In the genomic region with DNA sequence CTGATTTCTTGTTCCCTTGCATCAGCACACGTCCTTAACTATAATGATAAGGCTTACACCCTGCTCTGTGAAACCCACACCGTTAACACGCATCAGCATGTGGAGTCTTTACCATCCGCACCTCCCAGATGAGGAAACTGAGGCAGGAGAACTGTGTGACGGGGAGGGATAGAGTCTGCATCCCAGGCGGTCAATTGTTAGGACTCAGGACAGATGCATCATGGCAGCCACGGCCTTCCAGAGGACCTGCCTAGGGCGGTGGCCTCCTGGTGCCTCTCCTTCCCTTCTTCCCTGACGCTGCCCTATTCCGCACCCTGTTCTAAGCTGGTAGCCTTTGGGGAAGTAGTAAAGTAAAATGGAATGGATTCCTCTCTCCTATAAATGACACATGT, we compare ENCODE assay signal across 25 cellular contexts.
"Had no signal": no experiment of that assay in that cellular context is flagged by ENCODE, and none has a peak within 500 bp of the region (broad histone marks: within the 10 kb centered on the region; RNA-seq: fewer than 3 reads in every experiment).

No MANE protein-coding gene starts in this region.

- H3K27me3 ChIP-seq: testis, thyroid gland, uterus, vagina had no signal

- H3K4me3 ChIP-seq: stomach, suprapubic skin, testis, thoracic aorta, thyroid gland, tibial artery, tibial nerve, transverse colon, upper lobe of left lung, upper lobe of right lung, uterus, vagina had no signal

- H3K9me3 ChIP-seq: stomach, suprapubic skin, testis, thoracic aorta, thyroid gland, tibial artery, tibial nerve, transverse colon, upper lobe of left lung, upper lobe of right lung, uterus, vagina had no signal

- DNase-seq: stimulated activated CD4-positive, alpha-beta T cell treated with anti-CD3 and anti-CD28 coated beads, Interleukin-2, amount 100 ng/mL, for 48 hours; stimulated activated CD4-positive, alpha-beta T cell treated with anti-CD3 and anti-CD28 coated beads, Interleukin-4, amount 100 ng/mL, for 1 hour; stimulated activated CD4-positive, alpha-beta T cell treated with anti-CD3 and anti-CD28 coated beads, Interleukin-4, amount 100 ng/mL, for 24 hours; stimulated activated CD4-positive, alpha-beta T cell treated with anti-CD3 and anti-CD28 coated beads, Interleukin-4, amount 100 ng/mL, for 4 hours; stimulated activated CD8-positive, alpha-beta memory T cell treated with anti-CD3 and anti-CD28 coated beads, Interleukin-4, amount 100 ng/mL, for 48 hours; stimulated activated naive B cell treated with anti-CD40 and anti-IgM and Interleukin-4, amounts not matched to agents 10 μg/mL and 1 μg/mL and 100 μg/mL, for 72 hours; stimulated activated naive CD4-positive, alpha-beta T cell; stimulated activated naive CD4-positive, alpha-beta T cell treated with Interleukin-2 at 50 U/mL for 16 hours; stimulated activated naive CD8-positive, alpha-beta T cell treated with anti-CD3 and anti-CD28 coated beads, Interleukin-15, amount 100 ng/mL, for 72 hours; stimulated activated naive CD8-positive, alpha-beta T cell treated with anti-CD3 and anti-CD28 coated beads, Interleukin-15, Interleukin-2, amounts not matched to agents 100 U/mL and 50 U/mL, for 24 hours; stomach; substantia nigra; testis; thyroid gland; tibial artery; transverse colon; trophoblast cell; upper lobe of right lung; uterus had no signal

- ATAC-seq: stimulated activated memory B cell treated with anti-CD40 and anti-IgM and Interleukin-4, amounts not matched to agents 10 μg/mL and 1 μg/mL and 100 μg/mL, for 72 hours; stimulated activated naive B cell treated with anti-CD40 and anti-IgM and Interleukin-4, amounts not matched to agents 10 μg/mL and 1 μg/mL and 100 μg/mL, for 72 hours; stimulated activated naive CD8-positive, alpha-beta T cell treated with anti-CD3 and anti-CD28 coated beads, Interleukin-15, amount 100 ng/mL, for 72 hours; stimulated activated naive CD8-positive, alpha-beta T cell treated with anti-CD3 and anti-CD28 coated beads, Interleukin-15, Interleukin-2, amounts not matched to agents 100 U/mL and 50 U/mL, for 24 hours had no signal

- H3K36me3 ChIP-seq: stomach, suprapubic skin, thoracic aorta, thyroid gland, tibial artery, tibial nerve, transverse colon, upper lobe of left lung, upper lobe of right lung, uterus, vagina had no signal

- H3K4me1 ChIP-seq: stomach, suprapubic skin, testis, thyroid gland, tibial artery, tibial nerve, transverse colon, upper lobe of left lung, upper lobe of right lung, uterus, vagina had no signal

- H3K27ac ChIP-seq: stomach, suprapubic skin, testis, thoracic aorta, thyroid gland, tibial artery, tibial nerve, transverse colon, upper lobe of left lung, upper lobe of right lung, uterus, vagina had no signal
